ENCODE assay signal across 20 cellular contexts in genomic region chr2:163198972-163199371, GRCh38.
A peak's percentile ranks its signal among the peaks of the same experiment; 100 is the strongest.
DNase-seq lines count a peak whose midpoint lies in the region; ATAC-seq and TF ChIP-seq lines count a peak whose summit lies in the region.
"Had no signal": no experiment of that assay in that cellular context is flagged by ENCODE, and none has a peak within 500 bp of the region (broad histone marks: within the 10 kb centered on the region; RNA-seq: fewer than 3 reads in every experiment).

No MANE protein-coding gene starts in this region.

- H3K18ac ChIP-seq in neuronal stem cell (ENCODE audit: low read length), result peak overlapping the region; percentile 27

- H3K9me3 ChIP-seq in neuronal stem cell (replicated peaks in 1 of 2; ENCODE audit: control insufficient read depth in 2 of 2, insufficient read depth in 1 of 2, low read depth in 1 of 2, low read length in 2 of 2), result peaks cover 1 to 6% of the 10 kb centered on the region in 2 donors

- H4K91ac ChIP-seq in neuronal stem cell (ENCODE audit: low read depth, low read length, poor library complexity), result no peak overlapping the region

- no peaks in the 10 kb centered on the region for H3K79me1 ChIP-seq in neuronal stem cell (ENCODE audit: low read depth, low read length)

- H2BK12ac ChIP-seq in neuronal stem cell (ENCODE audit: low read length), result no peak overlapping the region

- H2BK5ac ChIP-seq in neuronal stem cell (ENCODE audit: low read length), result no peak overlapping the region

- TF ChIP-seq CTCF in epithelial cell of esophagus (IDR thresholded peaks at IDR 0.05; ENCODE audit: insufficient read depth, low read depth, low read length, missing control alignments), result no peak

- no peak overlapping the region for H2AFZ ChIP-seq in neuronal stem cell (ENCODE audit: low read length)

- H3K4me3 ChIP-seq in epithelial cell of esophagus (ENCODE audit: low read length) (no peak overlapping the region), neuronal stem cell (ENCODE audit: low read length in 2 of 2) (no peak overlapping the region)
- H3K4me3 ChIP-seq: GM12878, SK-N-MC had no signal

- no peak for ATAC-seq in HG03196 (IDR thresholded peaks at IDR 0.05; ENCODE audit: unreplicated experiment)
- ATAC-seq: GM12878 had no signal

- H3K4ac ChIP-seq in neuronal stem cell (ENCODE audit: low read length), result no peak overlapping the region

- H3K4me2 ChIP-seq in neuronal stem cell (ENCODE audit: insufficient read depth, low read length, poor library complexity, severe bottlenecking), result no peak overlapping the region
- H3K4me2 ChIP-seq: KMS-11 had no signal

- no peak overlapping the region for H2AK5ac ChIP-seq in neuronal stem cell (ENCODE audit: low read depth, low read length)

- no peak overlapping the region for H3K14ac ChIP-seq in neuronal stem cell (ENCODE audit: low read length)

- no peak overlapping the region for H2BK15ac ChIP-seq in neuronal stem cell (ENCODE audit: low read length)

- H3K27ac ChIP-seq in neuronal stem cell (replicated peaks; ENCODE audit: low read length), result no peak overlapping the region
- H3K27ac ChIP-seq: KMS-11, SK-N-MC had no signal

- no peaks in the 10 kb centered on the region for H3K27me3 ChIP-seq in neuronal stem cell (ENCODE audit: control insufficient read depth in 3 of 3, insufficient read depth in 3 of 3, low read depth in 1 of 3, low read length in 3 of 3)

- no CpG with 5 or more reads among the region's 2 CpGs for WGBS in neuronal stem cell (ENCODE audit: extremely low coverage in 2 of 2, insufficient read length in 2 of 2, insufficient replicate concordance in 1 of 2), 2 donors

- no peak overlapping the region for H2BK120ac ChIP-seq in neuronal stem cell (ENCODE audit: low read depth, low read length)

- H3K4me1 ChIP-seq in neuronal stem cell (ENCODE audit: control insufficient read depth in 2 of 2, insufficient read depth in 1 of 2, low read depth in 1 of 2, low read length in 2 of 2), result peaks cover 0 to 2% of the 10 kb centered on the region in 2 donors

- DNase-seq in D341Med (ENCODE audit: low spot score), result peak; percentile 19
- DNase-seq in NCI-H69 (lab: John Stamatoyannopoulos, UW), result peak; percentile 80
- DNase-seq in epithelial cell of esophagus (ENCODE audit: low read depth), result peak; percentile 25
- no peak for DNase-seq in neuronal stem cell (ENCODE audit: low spot score)
- DNase-seq in OCI-M2 (lab: John Stamatoyannopoulos, UW; ENCODE audit: unreplicated experiment), result no peak
- DNase-seq in stimulated activated CD4-positive, alpha-beta T cell treated with anti-CD3 and anti-CD28 coated beads, Interleukin-12 subunit alpha, Interleukin-12 subunit beta, amount 100 ng/mL, for 4 hours, result no peak
- DNase-seq: DMS53; GOT3; HCEC 1CT; IMR-90; NCI-H1048; NCI-H1694; NCI-H524 treated with DMSO at 0.1 percent for 48 hours; NCI-H82; NK-92 treated with Interleukin-12 subunit alpha and Interleukin-12 subunit beta, amount 100 ng/mL, for 24 hours; SHP77 treated with DMSO at 0.1 percent for 48 hours had no signal

- no peak overlapping the region for H3K23ac ChIP-seq in neuronal stem cell (ENCODE audit: low read depth, low read length, poor library complexity)

- no peak overlapping the region for H4K8ac ChIP-seq in neuronal stem cell (ENCODE audit: low read depth, low read length)

- H3K36me3 ChIP-seq in neuronal stem cell (replicated peaks in 1 of 2; ENCODE audit: control insufficient read depth in 2 of 2, insufficient read depth in 2 of 2, low read length in 2 of 2), result no peaks in the 10 kb centered on the region

- H3K9ac ChIP-seq in neuronal stem cell (ENCODE audit: low read depth, low read length, poor library complexity), result no peak overlapping the region
- H3K9ac ChIP-seq: KMS-11 had no signal

Comparison
In these comparisons a context has a peak if more than half of its experiments do, and no peak if none do; other contexts are left out.
1. DNase-seq: peak in D341Med (single experiment), NCI-H69 (single experiment) and epithelial cell of esophagus (single experiment); none in neuronal stem cell (single experiment), OCI-M2 (single experiment) and stimulated activated CD4-positive, alpha-beta T cell treated with anti-CD3 and anti-CD28 coated beads, Interleukin-12 subunit alpha, Interleukin-12 subunit beta, amount 100 ng/mL, for 4 hours (single experiment).